ENCODE assay signal across 19 cellular contexts in genomic region chr18:31659574-31660149, GRCh38. TPM values are rescaled to one million over a fixed set of nuclear protein-coding genes. Genes with fewer than 3 reads are reported as not detected.
DNase-seq lines count a peak whose midpoint lies in the region; ATAC-seq and TF ChIP-seq lines count a peak whose summit lies in the region.
"Had no signal": no experiment of that assay in that cellular context is flagged by ENCODE, and none has a peak within 500 bp of the region (broad histone marks: within the 10 kb centered on the region; RNA-seq: fewer than 3 reads in every experiment).

No MANE protein-coding gene starts in this region.

- peak overlapping the region in 3 of 4 donors; percentile 44 to 64 (median 59) for H3K27ac ChIP-seq in Peyer's patch

- H3K27ac Mint-ChIP-seq in activated T-cell treated with anti-CD3 and anti-CD28 coated beads, Interleukin-2, amount 50 U/mL, for 24 hours = peak overlapping the region; percentile 84
- H3K27ac Mint-ChIP-seq in effector memory CD8-positive, alpha-beta T cell = peak overlapping the region; percentile 81 to 88
- H3K27ac Mint-ChIP-seq in stimulated activated naive CD8-positive, alpha-beta T cell treated with anti-CD3 and anti-CD28 coated beads, Interleukin-15, amount 100 ng/mL, for 72 hours = peak overlapping the region; percentile 80 to 96

- peaks cover 0 to 5% (median 1%) of the 10 kb centered on the region in 4 donors for H3K4me1 ChIP-seq in Peyer's patch

- DNase-seq in activated T-cell treated with anti-CD3 and anti-CD28 coated beads, Interleukin-2, amount 50 U/mL, for 24 hours = no peak
- DNase-seq in activated T-cell treated with anti-CD3 and anti-CD28 coated beads for 4 hours = no peak
- no peak for DNase-seq in Peyer's patch
- DNase-seq in effector memory CD8-positive, alpha-beta T cell = no peak
- no peak for DNase-seq in stimulated activated naive CD8-positive, alpha-beta T cell treated with anti-CD3 and anti-CD28 coated beads, Interleukin-15, amount 100 ng/mL, for 72 hours
- no peak for DNase-seq in NOMO-1 (lab: John Stamatoyannopoulos, UW; ENCODE audit: unreplicated experiment in 2 of 2)
- no peak for DNase-seq in kidney glomerular epithelial cell (lab: John Stamatoyannopoulos, UW)
- no peak for DNase-seq in Right ventricle myocardium inferior (ENCODE audit: missing footprints)
- DNase-seq: activated CD8-positive, alpha-beta memory T cell treated with anti-CD3 and anti-CD28 coated beads, Interleukin-2, amount 50 U/mL, for 4 hours; DND-41; effector CD8-positive, alpha-beta T cell; heart left ventricle; mammary epithelial cell; NCI-H1694; NCI-H226; spleen had no signal

- H3K9me3 Mint-ChIP-seq in activated T-cell treated with anti-CD3 and anti-CD28 coated beads, Interleukin-2, amount 50 U/mL, for 24 hours = no peaks in the 10 kb centered on the region
- peaks cover 0 to 2% of the 10 kb centered on the region in 2 donors for H3K9me3 Mint-ChIP-seq in effector memory CD8-positive, alpha-beta T cell
- H3K9me3 Mint-ChIP-seq in stimulated activated naive CD8-positive, alpha-beta T cell treated with anti-CD3 and anti-CD28 coated beads, Interleukin-15, amount 100 ng/mL, for 72 hours = no peaks in the 10 kb centered on the region

- H3K9me3 ChIP-seq in Peyer's patch = no peaks in the 10 kb centered on the region
- H3K9me3 ChIP-seq: heart left ventricle, spleen had no signal

- H3K36me3 ChIP-seq in Peyer's patch = no peaks in the 10 kb centered on the region
- H3K36me3 ChIP-seq: heart left ventricle, spleen had no signal

- no peak for TF ChIP-seq CTCF in Peyer's patch (IDR thresholded peaks at IDR 0.05)

- peaks cover 22% of the 10 kb centered on the region for H3K4me1 Mint-ChIP-seq in activated T-cell treated with anti-CD3 and anti-CD28 coated beads, Interleukin-2, amount 50 U/mL, for 24 hours (ENCODE audit: low read depth)
- H3K4me1 Mint-ChIP-seq in effector memory CD8-positive, alpha-beta T cell (ENCODE audit: low read depth in 2 of 2) = peaks cover 8 to 12% of the 10 kb centered on the region in 2 donors
- peaks cover 20% of the 10 kb centered on the region for H3K4me1 Mint-ChIP-seq in stimulated activated naive CD8-positive, alpha-beta T cell treated with anti-CD3 and anti-CD28 coated beads, Interleukin-15, amount 100 ng/mL, for 72 hours
- H3K4me1 Mint-ChIP-seq: neural crest cell had no signal

- intact Hi-C loops in Right ventricle myocardium inferior (cut with DNase I) = no loop called here

- no peak overlapping the region for H3K4me3 Mint-ChIP-seq in activated T-cell treated with anti-CD3 and anti-CD28 coated beads, Interleukin-2, amount 50 U/mL, for 24 hours
- H3K4me3 Mint-ChIP-seq in effector memory CD8-positive, alpha-beta T cell = peak overlapping the region; percentile 36 to 51
- no peak overlapping the region for H3K4me3 Mint-ChIP-seq in stimulated activated naive CD8-positive, alpha-beta T cell treated with anti-CD3 and anti-CD28 coated beads, Interleukin-15, amount 100 ng/mL, for 72 hours
- H3K4me3 Mint-ChIP-seq: neural crest cell had no signal

- TF ChIP-seq POLR2A in Peyer's patch (IDR thresholded peaks at IDR 0.05) = no peak

- ATAC-seq in effector memory CD8-positive, alpha-beta T cell (replicated peaks) = no peak
- ATAC-seq in stimulated activated naive CD8-positive, alpha-beta T cell treated with anti-CD3 and anti-CD28 coated beads, Interleukin-15, amount 100 ng/mL, for 72 hours = no peak
- ATAC-seq in Right ventricle myocardium inferior = no peak
- ATAC-seq: HepG2 had no signal

- peaks cover 17% of the 10 kb centered on the region for H3K27me3 Mint-ChIP-seq in activated T-cell treated with anti-CD3 and anti-CD28 coated beads, Interleukin-2, amount 50 U/mL, for 24 hours
- H3K27me3 Mint-ChIP-seq in effector memory CD8-positive, alpha-beta T cell = peaks cover 6 to 14% of the 10 kb centered on the region in 2 donors
- peaks cover 8% of the 10 kb centered on the region for H3K27me3 Mint-ChIP-seq in stimulated activated naive CD8-positive, alpha-beta T cell treated with anti-CD3 and anti-CD28 coated beads, Interleukin-15, amount 100 ng/mL, for 72 hours

- no peaks in the 10 kb centered on the region for H3K27me3 ChIP-seq in Peyer's patch
- H3K27me3 ChIP-seq: heart left ventricle, spleen had no signal

- H3K4me3 ChIP-seq in Peyer's patch = no peak overlapping the region
- H3K4me3 ChIP-seq: heart left ventricle, spleen had no signal

- H3K36me3 Mint-ChIP-seq in activated T-cell treated with anti-CD3 and anti-CD28 coated beads, Interleukin-2, amount 50 U/mL, for 24 hours (ENCODE audit: low read depth) = no peaks in the 10 kb centered on the region
- H3K36me3 Mint-ChIP-seq in effector memory CD8-positive, alpha-beta T cell (ENCODE audit: insufficient read depth) = no peaks in the 10 kb centered on the region
- H3K36me3 Mint-ChIP-seq: CD4-positive, alpha-beta memory T cell had no signal

RNA-seq across cellular contexts. Expression of gene B4GALT6, which starts 24.7 kb away (rescaled TPM):
- total RNA-seq in Peyer's patch (10 to 100 TPM in 1 of 4 donors, 1 to 10 TPM in 3; 5.0 to 20.7 (median 6.0) TPM), Right ventricle myocardium inferior (9.0 TPM)

Comparison
In these comparisons a context has a peak if more than half of its experiments do, and no peak if none do; other contexts are left out.
1. H3K4me3 Mint-ChIP-seq: peak in effector memory CD8-positive, alpha-beta T cell (2 of 2); none in activated T-cell treated with anti-CD3 and anti-CD28 coated beads, Interleukin-2, amount 50 U/mL, for 24 hours (single experiment) and stimulated activated naive CD8-positive, alpha-beta T cell treated with anti-CD3 and anti-CD28 coated beads, Interleukin-15, amount 100 ng/mL, for 72 hours (0 of 2).
2. Peak in every context shown above with its lines, with median percentiles within 50 percentile points of each other: H3K27ac Mint-ChIP-seq.